Comparison of ENCODE assay signal across 1 cellular context in genomic region chr4:33150139-33150538, GRCh38.
TF ChIP-seq lines count a peak whose summit lies in the region.

No MANE protein-coding gene starts in this region.

TF ChIP-seq in GM23338, 12 proteins besides CTCF, POLR2A, EP300 and RAD21 (continued from another document):
- TF ChIP-seq ZNF462 (CRISPR knock-in tag; IDR thresholded peaks at IDR 0.05), result no peak
- TF ChIP-seq CREB1 (CRISPR knock-in tag; IDR thresholded peaks at IDR 0.05; ENCODE audit: low read depth), result no peak
- TF ChIP-seq EZH2 (IDR thresholded peaks at IDR 0.05; ENCODE audit: low read depth, unreplicated experiment), result no peak
- no peak for TF ChIP-seq EZH2phosphoT487 (IDR thresholded peaks at IDR 0.05; ENCODE audit: unreplicated experiment)
- TF ChIP-seq STAT1 (IDR thresholded peaks at IDR 0.05; ENCODE audit: unreplicated experiment), result no peak
- no peak for TF ChIP-seq ZNF331 (CRISPR knock-in tag; IDR thresholded peaks at IDR 0.05; ENCODE audit: low read depth)
- TF ChIP-seq NANOG (IDR thresholded peaks at IDR 0.05; ENCODE audit: borderline replicate concordance), result no peak
- TF ChIP-seq ETS1 (IDR thresholded peaks at IDR 0.05), result no peak
- TF ChIP-seq JUNB (IDR thresholded peaks at IDR 0.05; ENCODE audit: unreplicated experiment), result no peak
